18 cellular contexts compared by ENCODE assay signal in the genomic region with DNA sequence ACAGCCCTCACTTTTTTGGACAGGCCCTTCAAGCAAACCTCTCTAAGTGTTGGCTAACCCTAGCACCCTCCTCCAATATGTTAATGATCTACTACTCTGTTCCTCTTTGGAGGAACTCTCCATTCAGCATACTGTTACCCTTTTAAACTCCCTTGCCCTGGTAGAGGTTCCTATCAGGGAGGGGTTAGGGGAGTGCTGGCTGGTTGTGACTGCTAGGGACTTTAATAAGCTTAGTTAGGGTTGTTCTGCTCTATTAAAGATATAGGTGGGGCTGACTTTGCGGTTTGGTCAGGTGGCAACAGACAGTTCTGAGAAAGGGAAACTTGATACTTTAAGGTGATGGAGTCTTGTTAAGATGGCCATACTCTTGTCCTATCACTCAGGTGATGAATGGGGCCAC.
DNase-seq lines count a peak whose midpoint lies in the region; ATAC-seq, FAIRE-seq and TF ChIP-seq lines count a peak whose summit lies in the region.
"Had no signal": no experiment of that assay in that cellular context is flagged by ENCODE, and none has a peak within 500 bp of the region (broad histone marks: within the 10 kb centered on the region; RNA-seq: fewer than 3 reads in every experiment).

No MANE protein-coding gene starts in this region.

- intact Hi-C loops in pancreas (cut with DNase I), result no loop called here

- no peaks in the 10 kb centered on the region for H3K27me3 ChIP-seq in pancreas

- DNase-seq in kidney tubule cell (ENCODE audit: low spot score) (peak; percentile 16), pancreas (no peak), mesenteric fat pad (ENCODE audit: low spot score) (no peak), NCI-H446 treated with DMSO at 0.1 percent for 48 hours (lab: John Stamatoyannopoulos, UW) (no peak)
- DNase-seq: C1 segment of cervical spinal cord, DMS79 treated with DMSO at 0.1 percent for 48 hours, GM23248, HCEC 1CT, MV-4-11, NCI-H1930, NCI-H446, NCI-H748 treated with DMSO at 0.1 percent for 48 hours, T-helper 9 cell had no signal

- no peaks in the 10 kb centered on the region for H3K36me3 ChIP-seq in pancreas

- 97 to 100% methylated on average over 1 of the region's 1 CpG for WGBS in pancreas, 2 donors

- H3K9me3 ChIP-seq in pancreas, result no peaks in the 10 kb centered on the region

- no peak for FAIRE-seq in pancreas (lab: Jason Lieb, UNC)
- FAIRE-seq: K562 had no signal

- peak; percentile 71 for ATAC-seq in GM18867 (IDR thresholded peaks at IDR 0.05; ENCODE audit: unreplicated experiment)
- ATAC-seq in GM21423 (IDR thresholded peaks at IDR 0.05; ENCODE audit: unreplicated experiment), result peak; percentile 78
- peak; percentile 57 for ATAC-seq in HG03432 (IDR thresholded peaks at IDR 0.05; ENCODE audit: unreplicated experiment)
- ATAC-seq in pancreas, result no peak
- no peak for ATAC-seq in GM21723 (IDR thresholded peaks at IDR 0.05; ENCODE audit: unreplicated experiment)
- ATAC-seq: K562 had no signal

- no peak overlapping the region for H3K27ac ChIP-seq in pancreas
- H3K27ac ChIP-seq: GM23248 had no signal

- no peaks in the 10 kb centered on the region for H3K4me1 ChIP-seq in pancreas

- no peak overlapping the region for H3K4me3 ChIP-seq in pancreas
- H3K4me3 ChIP-seq: GM23248, K562 had no signal

- TF ChIP-seq CTCF in pancreas (IDR thresholded peaks at IDR 0.05), result no peak

Comparison
In these comparisons a context has a peak if more than half of its experiments do, and no peak if none do; other contexts are left out.
1. ATAC-seq: peak in GM18867 (single experiment), GM21423 (single experiment) and HG03432 (single experiment); none in pancreas (0 of 4) and GM21723 (single experiment).